ENCODE assay signal across 16 cellular contexts in genomic region chr22:27850000-27850465, GRCh38. TPM values are rescaled to one million over a fixed set of nuclear protein-coding genes. Genes with fewer than 3 reads are reported as not detected.
A peak's percentile ranks its signal among the peaks of the same experiment; 100 is the strongest.
DNase-seq lines count a peak whose midpoint lies in the region; ATAC-seq and TF ChIP-seq lines count a peak whose summit lies in the region.
"Had no signal": no experiment of that assay in that cellular context is flagged by ENCODE, and none has a peak within 500 bp of the region (broad histone marks: within the 10 kb centered on the region; RNA-seq: fewer than 3 reads in every experiment).

No MANE protein-coding gene starts in this region.

- WGBS in IMR-90 (ENCODE audit: extremely low coverage in 2 of 2, insufficient read length in 1 of 2), 2 experiments = 47% methylated on average over 2 of the region's 6 CpGs; no CpG with 5 or more reads in 1 of the 2 experiments

- H4K5ac ChIP-seq in IMR-90 (ENCODE audit: low read depth, low read length) = peak overlapping the region; percentile 83

- H3K27me3 Mint-ChIP-seq in chondrocyte (ENCODE audit: low read depth) (no peaks in the 10 kb centered on the region), CD14-positive monocyte (ENCODE audit: low read depth in 3 of 3) (no peaks in the 10 kb centered on the region)
- H3K27me3 Mint-ChIP-seq: CD4-positive, alpha-beta memory T cell had no signal

- H3K27ac ChIP-seq in IMR-90 (ENCODE audit: insufficient read depth, low read length) = peak overlapping the region; percentile 64
- H3K27ac ChIP-seq: RWPE1 had no signal

- no TSS peak for BruUV-seq in IMR-90 (replicated peaks; lab: Mats Ljungman, UMichigan)

- H3K56ac ChIP-seq in IMR-90 (ENCODE audit: extremely low read depth, insufficient read depth, low read length) = no peak overlapping the region

- H3K4me1 ChIP-seq in IMR-90 (ENCODE audit: control insufficient read depth, insufficient read depth, low read length) = peaks cover 19% of the 10 kb centered on the region

- peak overlapping the region; percentile 57 for H2AK9ac ChIP-seq in IMR-90 (replicated peaks; ENCODE audit: low read depth, low read length, poor library complexity)

- H3K27me3 ChIP-seq in IMR-90 (ENCODE audit: control insufficient read depth, insufficient read depth, low read length) = no peaks in the 10 kb centered on the region

- 0 out of 2 replicates have a peak overlapping the region, but pooled peaks have one; percentile 20 for H3K9ac ChIP-seq in IMR-90 (ENCODE audit: low read depth, low read length)

- peaks cover 22% of the 10 kb centered on the region for H3K36me3 ChIP-seq in IMR-90 (ENCODE audit: control insufficient read depth, insufficient read depth, low read length)

- TF ChIP-seq POLR2A in IMR-90 (IDR thresholded peaks at IDR 0.05; ENCODE audit: low read depth, low read length) = no peak

- no peaks in the 10 kb centered on the region for H3K9me3 Mint-ChIP-seq in chondrocyte (ENCODE audit: low read depth)
- H3K9me3 Mint-ChIP-seq in CD14-positive monocyte = no peaks in the 10 kb centered on the region
- H3K9me3 Mint-ChIP-seq: CD4-positive, alpha-beta memory T cell; natural killer cell had no signal

- peak overlapping the region; percentile 43 for H4K91ac ChIP-seq in IMR-90 (ENCODE audit: insufficient read depth, low read depth, low read length)

- peak overlapping the region in 1 of 2 experiments; percentile 20; a peak in 2 of 4 replicates for H4K8ac ChIP-seq in IMR-90 (ENCODE audit: low read depth in 2 of 2, low read length in 2 of 2)

- H2BK15ac ChIP-seq in IMR-90 (ENCODE audit: low read depth, low read length) = no peak overlapping the region

- CTCF ChIA-PET in IMR-90 (lab: Yijun Ruan, JAX) = no interaction called here

- peak overlapping the region; percentile 41 for H3K4ac ChIP-seq in IMR-90 (ENCODE audit: low read depth, low read length)

- intact Hi-C loops in IMR-90 (cut with micrococcal nuclease) = no loop called here
- intact Hi-C loops in CD14-positive monocyte (cut with micrococcal nuclease) = no loop called here

- peaks cover 12 to 66% of the 10 kb centered on the region in 2 experiments; a peak in 3 of 4 replicates for H3K79me1 ChIP-seq in IMR-90 (ENCODE audit: low read depth in 1 of 2, low read length in 2 of 2)

- TF ChIP-seq CTCF in IMR-90 (conservative IDR thresholded peaks at IDR 0.05; ENCODE audit: low read depth, low read length) (no peak), chondrocyte (IDR thresholded peaks at IDR 0.05) (no peak), CD14-positive monocyte (IDR thresholded peaks at IDR 0.05) (no peak)

- no peaks in the 10 kb centered on the region for H4K20me1 ChIP-seq in IMR-90 (ENCODE audit: insufficient read depth, low read length)

- ATAC-seq in IMR-90 (ENCODE audit: low read depth) = peak; percentile 10; the same call in 1 of the 2 replicates
- ATAC-seq in HG03108 (IDR thresholded peaks at IDR 0.05; ENCODE audit: unreplicated experiment) = no peak
- ATAC-seq: natural killer cell had no signal

- no peak for TF ChIP-seq RAD21 in IMR-90 (IDR thresholded peaks at IDR 0.05; ENCODE audit: low read length)

- H3K4me3 Mint-ChIP-seq in chondrocyte (ENCODE audit: unreplicated experiment) = no peak overlapping the region
- H3K4me3 Mint-ChIP-seq in CD14-positive monocyte = no peak overlapping the region
- H3K4me3 Mint-ChIP-seq: CD4-positive, alpha-beta memory T cell; natural killer cell had no signal

- peak overlapping the region; percentile 46; the same call in 1 of the 2 replicates for H2AK5ac ChIP-seq in IMR-90 (ENCODE audit: low read depth, low read length)

- H3K14ac ChIP-seq in IMR-90 (replicated peaks; ENCODE audit: low read depth, low read length) = peak overlapping the region; percentile 30

- peaks cover 78% of the 10 kb centered on the region for H3K4me1 Mint-ChIP-seq in chondrocyte (ENCODE audit: low read depth)
- H3K4me1 Mint-ChIP-seq in CD14-positive monocyte = peaks cover 7% of the 10 kb centered on the region

- H2AFZ ChIP-seq in IMR-90 (replicated peaks; ENCODE audit: low read length, poor library complexity) = no peak overlapping the region

- H3K9me3 ChIP-seq in IMR-90 (ENCODE audit: control insufficient read depth, insufficient read depth, low read length) = no peaks in the 10 kb centered on the region

- H2BK5ac ChIP-seq in IMR-90 (ENCODE audit: low read depth, low read length, poor library complexity, severe bottlenecking) = peak overlapping the region; percentile 67

- H3K4me2 ChIP-seq in IMR-90 (ENCODE audit: low read depth, low read length) = no peak overlapping the region

- H2BK120ac ChIP-seq in IMR-90 (ENCODE audit: low read depth, low read length) = peak overlapping the region; percentile 14

- H2BK20ac ChIP-seq in IMR-90 (ENCODE audit: low read depth, low read length) = peak overlapping the region; percentile 33

- H3K27ac Mint-ChIP-seq in chondrocyte (ENCODE audit: unreplicated experiment) (peak overlapping the region; percentile 88), CD14-positive monocyte (peak overlapping the region in 1 of 7 donors; percentile 47)

- H3K9me1 ChIP-seq in IMR-90 (ENCODE audit: insufficient read depth, low read length) = peaks cover 35% of the 10 kb centered on the region

- POLR2A ChIA-PET in IMR-90 (lab: Charles Lee; ENCODE audit: unreplicated experiment) = no interaction called here

- dilution Hi-C loops in IMR-90 (cut with HindIII; ENCODE audit: low sequenced_read_pairs, unreplicated experiment) = no loop called here

- H3K36me3 Mint-ChIP-seq in chondrocyte (ENCODE audit: low read depth) (peaks cover 17% of the 10 kb centered on the region), CD14-positive monocyte (peaks cover 70 to 75% of the 10 kb centered on the region in 2 donors)

- H3K4me3 ChIP-seq in IMR-90 (ENCODE audit: insufficient read depth, low read depth, low read length) = no peak overlapping the region

- H3K23ac ChIP-seq in IMR-90 (ENCODE audit: low read depth, low read length) = no peak overlapping the region

- DNase-seq in IMR-90 = no peak
- DNase-seq in chondrocyte (ENCODE audit: low spot score) = no peak
- DNase-seq in left kidney (ENCODE audit: low read depth, low spot score) = peak; percentile 45
- peak; percentile 13 for DNase-seq in smooth muscle cell of the brain vasculature (ENCODE audit: low read depth, low spot score)
- DNase-seq in SIG-M5 (lab: John Stamatoyannopoulos, UW) = no peak
- no peak for DNase-seq in NCI-H2107 treated with DMSO at 0.1 percent for 48 hours (lab: John Stamatoyannopoulos, UW; ENCODE audit: unreplicated experiment)
- DNase-seq in CD14-positive monocyte (ENCODE audit: low spot score) = no peak
- DNase-seq: CD4-positive, alpha-beta memory T cell; cortex of kidney; GOT3; natural killer cell; NCI-H226; stimulated activated CD4-positive, alpha-beta T cell treated with anti-CD3 and anti-CD28 coated beads, Interleukin-2, amount 100 ng/mL, for 48 hours; trophoblast cell had no signal

- in situ Hi-C loops in IMR-90 (cut with MboI; ENCODE audit: low sequenced_read_pairs) = no loop called here

- peak overlapping the region; percentile 80 for H3K18ac ChIP-seq in IMR-90 (ENCODE audit: low read depth, low read length)

TF ChIP-seq in IMR-90, 13 proteins besides CTCF, POLR2A, EP300 and RAD21:
- TF ChIP-seq MXI1 (IDR thresholded peaks at IDR 0.05; ENCODE audit: borderline replicate concordance, low read depth, low read length) (no peak), CHD1 (IDR thresholded peaks at IDR 0.05; ENCODE audit: low read depth, low read length) (no peak), USF2 (IDR thresholded peaks at IDR 0.05; ENCODE audit: low read depth, low read length) (no peak), NFE2L2 (IDR thresholded peaks at IDR 0.05; ENCODE audit: low read depth, low read length) (no peak), SMC3 (IDR thresholded peaks at IDR 0.05; ENCODE audit: low read depth, low read length) (no peak), RCOR1 (IDR thresholded peaks at IDR 0.05; ENCODE audit: insufficient replicate concordance, low read length) (no peak), RFX5 (IDR thresholded peaks at IDR 0.05; ENCODE audit: low read depth, low read length) (no peak), MAZ (IDR thresholded peaks at IDR 0.05; ENCODE audit: borderline replicate concordance, low read depth, low read length) (no peak), CEBPB (IDR thresholded peaks at IDR 0.05; ENCODE audit: low read depth, low read length) (no peak), BHLHE40 (IDR thresholded peaks at IDR 0.05; ENCODE audit: low read depth, low read length) (no peak), FOS (IDR thresholded peaks at IDR 0.05; ENCODE audit: low read depth, low read length) (no peak), MAFK (IDR thresholded peaks at IDR 0.05; ENCODE audit: low read depth, low read length) (no peak)
- TF ChIP-seq, protein P1, sequence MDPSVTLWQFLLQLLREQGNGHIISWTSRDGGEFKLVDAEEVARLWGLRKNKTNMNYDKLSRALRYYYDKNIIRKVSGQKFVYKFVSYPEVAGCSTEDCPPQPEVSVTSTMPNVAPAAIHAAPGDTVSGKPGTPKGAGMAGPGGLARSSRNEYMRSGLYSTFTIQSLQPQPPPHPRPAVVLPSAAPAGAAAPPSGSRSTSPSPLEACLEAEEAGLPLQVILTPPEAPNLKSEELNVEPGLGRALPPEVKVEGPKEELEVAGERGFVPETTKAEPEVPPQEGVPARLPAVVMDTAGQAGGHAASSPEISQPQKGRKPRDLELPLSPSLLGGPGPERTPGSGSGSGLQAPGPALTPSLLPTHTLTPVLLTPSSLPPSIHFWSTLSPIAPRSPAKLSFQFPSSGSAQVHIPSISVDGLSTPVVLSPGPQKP (IDR thresholded peaks at IDR 0.05; ENCODE audit: borderline replicate concordance, low read depth, low read length) = no peak

RNA-seq across cellular contexts. Expression of gene MN1, which starts 48.5 kb away (rescaled TPM):
- total RNA-seq in IMR-90 (2012; rRNA removed) (0.28 and 0.36 TPM in 2 replicates), chondrocyte (119 to 156 TPM (median 121 TPM) in 3 replicates)
- polyA plus RNA-seq in IMR-90 (2012; rRNA removed) (1.3 and 1.9 TPM in 2 replicates), CD14-positive monocyte (under 1 TPM; 0.06 to 0.38 TPM)
- polyA plus RNA-seq in IMR-90 (2012; cell fraction: cytosol; rRNA removed) = 0.51 and 3.8 TPM in 2 replicates
- 1.5 and 2.2 TPM in 2 replicates for polyA plus RNA-seq in IMR-90 (2012; cell fraction: nucleus; rRNA removed; ENCODE audit: low replicate concordance)

Comparison
In these comparisons a context has a peak if more than half of its experiments do, and no peak if none do; other contexts are left out.
1. DNase-seq: peak in left kidney (single experiment) and smooth muscle cell of the brain vasculature (single experiment); none in IMR-90 (single experiment), chondrocyte (single experiment), SIG-M5 (single experiment), NCI-H2107 treated with DMSO at 0.1 percent for 48 hours (single experiment) and CD14-positive monocyte (single experiment).
2. RNA of gene MN1, which starts 48.5 kb away (total RNA-seq): 119 to 156 TPM in chondrocyte; 0.28 to 0.36 TPM in IMR-90; every median in the first group is over 10 times any median in the second.